8 cellular contexts compared by ENCODE assay signal in genomic region chr3:50204804-50205718, GRCh38. TPM values are rescaled to one million over a fixed set of nuclear protein-coding genes. Genes with fewer than 3 reads are reported as not detected.
DNase-seq lines count a peak whose midpoint lies in the region; ATAC-seq and TF ChIP-seq lines count a peak whose summit lies in the region.

Gene SLC38A3, plus strand, starts transcription at chr3:50205271. Its CDS starts 8,929 bp downstream, at chr3:50214200.

- no peak within 1 kb of the TSS for H2AFZ ChIP-seq in DND-41 (ENCODE audit: low read depth, low read length)

- H3K4me2 ChIP-seq in DND-41 (ENCODE audit: insufficient read depth, low read length), result no peak within 1 kb of the TSS

- no peak for DNase-seq in DND-41
- DNase-seq in OCI-M2 (lab: John Stamatoyannopoulos, UW; ENCODE audit: unreplicated experiment), result peak; percentile 18
- no peak for DNase-seq in effector memory CD8-positive, alpha-beta T cell
- DNase-seq in naive thymus-derived CD4-positive, alpha-beta T cell, result peak in 5 of 9 donors; percentile 13 to 23 (median 22)
- DNase-seq in erythroblast (lab: John Stamatoyannopoulos, UW), result no peak
- no peak for DNase-seq in DMS114 treated with DMSO at 0.1 percent for 48 hours (lab: John Stamatoyannopoulos, UW; ENCODE audit: unreplicated experiment)
- no peak for DNase-seq in NCI-H1105 (lab: John Stamatoyannopoulos, UW)

- no peaks in the 10 kb centered on the region for H3K4me1 ChIP-seq in DND-41 (ENCODE audit: insufficient read depth, low read length)
- H3K4me1 ChIP-seq in naive thymus-derived CD4-positive, alpha-beta T cell (ENCODE audit: control insufficient read depth in 2 of 2, insufficient read depth in 2 of 2, low read length in 2 of 2), result peaks cover 0 to 6% of the 10 kb centered on the region in 2 donors

- H4K20me1 ChIP-seq in DND-41 (ENCODE audit: insufficient read depth, low read length), result peaks cover 9% of the 10 kb centered on the region; the same call in 1 of the 2 replicates

- H3K27ac Mint-ChIP-seq in effector memory CD8-positive, alpha-beta T cell, result no peak within 1 kb of the TSS
- no peak within 1 kb of the TSS for H3K27ac Mint-ChIP-seq in naive thymus-derived CD4-positive, alpha-beta T cell

- CTCF ChIA-PET in naive thymus-derived CD4-positive, alpha-beta T cell (lab: Charles Lee), result interaction anchor here (1.4 kb wide), 1 partner anchor 11 kb away, joined by 6 read pairs; no protein-coding TSS in a partner anchor

- TF ChIP-seq CTCF in DND-41 (IDR thresholded peaks at IDR 0.05; ENCODE audit: borderline replicate concordance, extremely low read depth, low read length, poor library complexity, severe bottlenecking), result no peak

- H3K27me3 ChIP-seq in DND-41 (ENCODE audit: insufficient read depth, low read length, poor library complexity), result peaks cover 40% of the 10 kb centered on the region
- H3K27me3 ChIP-seq in naive thymus-derived CD4-positive, alpha-beta T cell (ENCODE audit: control insufficient read depth in 2 of 2, insufficient read depth in 2 of 2, low read length in 2 of 2), result peaks cover 0 to 14% of the 10 kb centered on the region in 2 donors

- H3K4me3 Mint-ChIP-seq in effector memory CD8-positive, alpha-beta T cell, result peak within 1 kb of the TSS; percentile 37 to 49
- H3K4me3 Mint-ChIP-seq in naive thymus-derived CD4-positive, alpha-beta T cell, result peak within 1 kb of the TSS in 7 of 10 donors; percentile 32 to 70 (median 56)

- no peak for TF ChIP-seq POLR2A in erythroblast (IDR thresholded peaks at IDR 0.05; ENCODE audit: low read length)

- H3K27me3 Mint-ChIP-seq in effector memory CD8-positive, alpha-beta T cell, result peaks cover 55 to 74% of the 10 kb centered on the region in 2 donors
- H3K27me3 Mint-ChIP-seq in naive thymus-derived CD4-positive, alpha-beta T cell, result peaks cover 37 to 58% (median 46%) of the 10 kb centered on the region in 5 donors

- H3K79me2 ChIP-seq in DND-41 (ENCODE audit: insufficient read depth, low read length), result no peaks in the 10 kb centered on the region

- no peak within 1 kb of the TSS for H3K27ac ChIP-seq in DND-41 (ENCODE audit: low read length)
- no peak within 1 kb of the TSS for H3K27ac ChIP-seq in naive thymus-derived CD4-positive, alpha-beta T cell (ENCODE audit: low read depth, low read length)

- H3K36me3 ChIP-seq in DND-41 (ENCODE audit: insufficient read depth, low read length), result no peaks in the 10 kb centered on the region
- no peaks in the 10 kb centered on the region for H3K36me3 ChIP-seq in naive thymus-derived CD4-positive, alpha-beta T cell (ENCODE audit: control insufficient read depth in 2 of 3, insufficient read depth in 3 of 3, low read length in 3 of 3)

- no peak within 1 kb of the TSS for H3K9ac ChIP-seq in DND-41 (ENCODE audit: low read depth, low read length)

- H3K9me3 Mint-ChIP-seq in effector memory CD8-positive, alpha-beta T cell, result no peaks in the 10 kb centered on the region
- H3K9me3 Mint-ChIP-seq in naive thymus-derived CD4-positive, alpha-beta T cell, result no peaks in the 10 kb centered on the region

- peak; percentile 55; the same call in 1 of the 3 replicates for ATAC-seq in DND-41 (ENCODE audit: insufficient read depth, low read depth)
- peak; percentile 57 for ATAC-seq in effector memory CD8-positive, alpha-beta T cell (replicated peaks)
- ATAC-seq in naive thymus-derived CD4-positive, alpha-beta T cell, result peak; percentile 53
- ATAC-seq in HG02798 (IDR thresholded peaks at IDR 0.05; ENCODE audit: poor library complexity, unreplicated experiment), result no peak

- no peaks in the 10 kb centered on the region for H3K9me3 ChIP-seq in DND-41 (ENCODE audit: insufficient read depth, low read length, severe bottlenecking)
- no peaks in the 10 kb centered on the region for H3K9me3 ChIP-seq in naive thymus-derived CD4-positive, alpha-beta T cell (ENCODE audit: control insufficient read depth in 2 of 3, low read length in 3 of 3)

- POLR2A ChIA-PET in naive thymus-derived CD4-positive, alpha-beta T cell (lab: Charles Lee), result no interaction called here

- H3K36me3 Mint-ChIP-seq in effector memory CD8-positive, alpha-beta T cell (ENCODE audit: insufficient read depth), result peaks cover 4% of the 10 kb centered on the region
- peaks cover 0 to 5% (median 0%) of the 10 kb centered on the region in 5 donors for H3K36me3 Mint-ChIP-seq in naive thymus-derived CD4-positive, alpha-beta T cell

- peaks cover 0 to 2% of the 10 kb centered on the region in 2 donors for H3K4me1 Mint-ChIP-seq in effector memory CD8-positive, alpha-beta T cell (ENCODE audit: low read depth in 2 of 2)
- H3K4me1 Mint-ChIP-seq in naive thymus-derived CD4-positive, alpha-beta T cell, result peaks cover 0 to 4% (median 0%) of the 10 kb centered on the region in 7 donors

- no peak within 1 kb of the TSS for H3K4me3 ChIP-seq in DND-41 (ENCODE audit: low read depth in 1 of 2, low read length in 2 of 2)
- H3K4me3 ChIP-seq in naive thymus-derived CD4-positive, alpha-beta T cell (ENCODE audit: low read length), result no peak within 1 kb of the TSS

- intact Hi-C loops in naive thymus-derived CD4-positive, alpha-beta T cell (cut with micrococcal nuclease), result no loop called here

RNA-seq across cellular contexts. Expression of gene SLC38A3, which starts in this region (rescaled TPM):
- 1 to 10 TPM in 1 of 5 experiments, not detected in 4; 1.8 TPM for total RNA-seq in naive thymus-derived CD4-positive, alpha-beta T cell
- not detected for polyA plus RNA-seq in naive thymus-derived CD4-positive, alpha-beta T cell

Comparison
In these comparisons a context has a peak if more than half of its experiments do, and no peak if none do; other contexts are left out.
1. DNase-seq: peak in OCI-M2 (single experiment) and naive thymus-derived CD4-positive, alpha-beta T cell (5 of 9); none in DND-41 (single experiment), effector memory CD8-positive, alpha-beta T cell (0 of 3), erythroblast (0 of 2), DMS114 treated with DMSO at 0.1 percent for 48 hours (single experiment) and NCI-H1105 (single experiment).